ENCODE assay signal across 8 cellular contexts in the genomic region with DNA sequence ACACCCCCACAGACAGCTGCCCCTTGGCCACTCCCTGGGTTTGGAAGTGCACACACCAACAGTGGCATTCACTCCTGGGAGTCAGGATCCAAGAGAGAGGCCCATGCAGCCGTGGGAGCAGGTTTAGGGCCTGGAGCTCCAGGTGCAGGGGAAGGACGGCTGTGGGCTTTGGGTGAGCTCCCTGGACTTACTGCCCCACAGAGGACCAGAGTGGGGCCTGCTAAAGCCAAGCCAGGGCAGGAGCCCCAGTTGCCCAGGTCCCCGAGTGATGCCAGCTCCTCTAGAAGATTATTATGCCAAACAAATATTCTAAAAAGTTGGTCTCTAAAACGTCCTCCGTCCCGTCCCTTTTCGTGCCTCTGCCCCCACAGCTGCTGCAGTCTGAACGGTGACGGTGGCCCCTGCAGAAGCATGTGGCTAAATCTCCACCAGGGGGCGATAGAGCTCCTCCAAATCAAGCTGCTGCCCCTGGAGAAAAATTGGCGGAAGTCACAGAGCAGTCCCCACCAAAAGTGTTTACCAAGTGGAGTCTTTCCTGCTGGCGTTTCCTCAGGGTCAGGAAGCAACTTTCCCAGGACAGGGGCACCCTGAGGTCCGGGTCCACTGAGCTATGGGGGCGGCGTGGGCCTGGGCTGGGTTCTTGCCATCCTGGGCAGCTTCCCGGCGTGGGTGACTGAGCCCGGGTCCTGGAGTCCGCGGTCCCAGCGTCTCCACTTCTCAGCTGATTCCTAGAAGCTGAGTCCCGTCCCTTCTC. TPM values are rescaled to one million over a fixed set of nuclear protein-coding genes. Genes with fewer than 3 reads are reported as not detected.
DNase-seq lines count a peak whose midpoint lies in the region; ATAC-seq and TF ChIP-seq lines count a peak whose summit lies in the region.

No MANE protein-coding gene starts in this region.

- peak overlapping the region; percentile 91 for H3K27ac ChIP-seq in lower lobe of right lung

- peaks cover 60% of the 10 kb centered on the region for H3K4me1 ChIP-seq in lower lobe of right lung

- peak overlapping the region; percentile 88 for H3K4me3 Mint-ChIP-seq in activated CD4-positive, alpha-beta T cell treated with anti-CD3 and anti-CD28 coated beads, Interleukin-2, amount 10 ng/mL, durations not matched to agents 7 days and 5 days

- no peaks in the 10 kb centered on the region for H3K27me3 ChIP-seq in lower lobe of right lung (ENCODE audit: low read depth)

- ATAC-seq in HG03571 (IDR thresholded peaks at IDR 0.05; ENCODE audit: unreplicated experiment) (peak; percentile 39), lower lobe of right lung (peak; percentile 81 to 86), GM21390 (IDR thresholded peaks at IDR 0.05; ENCODE audit: unreplicated experiment) (no peak)

- peaks cover 55% of the 10 kb centered on the region for H3K4me1 Mint-ChIP-seq in activated CD4-positive, alpha-beta T cell treated with anti-CD3 and anti-CD28 coated beads, Interleukin-2, amount 10 ng/mL, durations not matched to agents 7 days and 5 days

- H3K4me3 ChIP-seq in lower lobe of right lung: peak overlapping the region; percentile 71

- no peaks in the 10 kb centered on the region for H3K9me3 ChIP-seq in lower lobe of right lung

- POLR2A ChIA-PET in activated CD4-positive, alpha-beta T cell treated with anti-CD3 and anti-CD28 coated beads, Interleukin-2, amount 10 ng/mL, durations not matched to agents 7 days and 5 days (lab: Charles Lee): interaction anchor here (0.6 to 1.3 kb wide), 5 partner anchors 19 to 88 kb away, joined by 3 to 4 read pairs (median 3); no protein-coding TSS in a partner anchor

- DNase-seq in G401 (ENCODE audit: low spot score) (peak; percentile 95), NCI-H69 (lab: John Stamatoyannopoulos, UW) (peak; percentile 88), dermis blood vessel endothelial cell (peak; percentile 96), lower lobe of right lung (peak; percentile 87)
- peak; percentile 95 for DNase-seq in activated CD4-positive, alpha-beta T cell treated with anti-CD3 and anti-CD28 coated beads, Interleukin-2, amount 10 ng/mL, durations not matched to agents 7 days and 5 days
- DNase-seq in stimulated activated CD4-positive, alpha-beta T cell treated with anti-CD3 and anti-CD28 coated beads, Interleukin-4, amount 100 ng/mL, for 48 hours (ENCODE audit: low read depth in 2 of 2): peak; percentile 85 to 86

- intact Hi-C loops in lower lobe of right lung (cut with DNase I): loop anchor here (10.0 kb wide), 1 partner anchor 61 kb away; no protein-coding TSS in a partner anchor

- H3K27ac Mint-ChIP-seq in activated CD4-positive, alpha-beta T cell treated with anti-CD3 and anti-CD28 coated beads, Interleukin-2, amount 10 ng/mL, durations not matched to agents 7 days and 5 days: peak overlapping the region; percentile 94

- CTCF ChIA-PET in activated CD4-positive, alpha-beta T cell treated with anti-CD3 and anti-CD28 coated beads, Interleukin-2, amount 10 ng/mL, durations not matched to agents 7 days and 5 days (lab: Charles Lee): interaction anchor here (0.6 to 7.9 kb wide), 56 partner anchors 10 to 298 kb away, joined by 3 to 150 read pairs (median 6); partner anchors contain the start of genes ATP5PD, CDR2L, GGA3 and JPT1

- no peaks in the 10 kb centered on the region for H3K27me3 Mint-ChIP-seq in activated CD4-positive, alpha-beta T cell treated with anti-CD3 and anti-CD28 coated beads, Interleukin-2, amount 10 ng/mL, durations not matched to agents 7 days and 5 days

- no peaks in the 10 kb centered on the region for H3K9me3 Mint-ChIP-seq in activated CD4-positive, alpha-beta T cell treated with anti-CD3 and anti-CD28 coated beads, Interleukin-2, amount 10 ng/mL, durations not matched to agents 7 days and 5 days

- H3K36me3 ChIP-seq in lower lobe of right lung: peaks cover 8% of the 10 kb centered on the region

- in situ Hi-C loops in G401 (cut with HindIII; ENCODE audit: low sequenced_read_pairs): no loop called here

- peak; percentile 95 for TF ChIP-seq CTCF in lower lobe of right lung (IDR thresholded peaks at IDR 0.05)

- peaks cover 32% of the 10 kb centered on the region for H3K36me3 Mint-ChIP-seq in activated CD4-positive, alpha-beta T cell treated with anti-CD3 and anti-CD28 coated beads, Interleukin-2, amount 10 ng/mL, durations not matched to agents 7 days and 5 days (ENCODE audit: low read depth)

RNA-seq across cellular contexts. Expression of gene ARMC7, which starts 4.2 kb away (rescaled TPM):
- 10.5 and 13.6 TPM in 2 replicates for total RNA-seq in G401 (2014; rRNA removed; shearing (Covaris generic))
- total RNA-seq in activated CD4-positive, alpha-beta T cell treated with anti-CD3 and anti-CD28 coated beads, Interleukin-2, amount 10 ng/mL, durations not matched to agents 7 days and 5 days: 10 to 100 TPM; 18.5 to 18.8 TPM
- total RNA-seq in dermis blood vessel endothelial cell (3.1 and 3.9 TPM in 2 replicates), lower lobe of right lung (16.7 TPM)

RNA-seq across cellular contexts. Expression of gene NT5C, which starts 17.6 kb away (rescaled TPM):
- total RNA-seq in G401 (2014; rRNA removed; shearing (Covaris generic)): 104 and 142 TPM in 2 replicates
- total RNA-seq in activated CD4-positive, alpha-beta T cell treated with anti-CD3 and anti-CD28 coated beads, Interleukin-2, amount 10 ng/mL, durations not matched to agents 7 days and 5 days: 10 to 100 TPM; 45.2 to 50.4 TPM
- total RNA-seq in dermis blood vessel endothelial cell (48.8 and 51.9 TPM in 2 replicates), lower lobe of right lung (34.9 TPM)

RNA-seq across cellular contexts. Expression of gene SLC16A5, which starts 26.2 kb away (rescaled TPM):
- 11.0 and 25.5 TPM in 2 replicates for total RNA-seq in G401 (2014; rRNA removed; shearing (Covaris generic))
- 10 to 100 TPM; 11.4 to 12.2 TPM for total RNA-seq in activated CD4-positive, alpha-beta T cell treated with anti-CD3 and anti-CD28 coated beads, Interleukin-2, amount 10 ng/mL, durations not matched to agents 7 days and 5 days
- total RNA-seq in dermis blood vessel endothelial cell (11.4 and 17.1 TPM in 2 replicates), lower lobe of right lung (32.3 TPM)

RNA-seq across cellular contexts. Expression of gene JPT1, which starts 40.3 kb away (rescaled TPM):
- 199 and 235 TPM in 2 replicates for total RNA-seq in G401 (2014; rRNA removed; shearing (Covaris generic))
- 100 to 1,000 TPM; 277 to 280 TPM for total RNA-seq in activated CD4-positive, alpha-beta T cell treated with anti-CD3 and anti-CD28 coated beads, Interleukin-2, amount 10 ng/mL, durations not matched to agents 7 days and 5 days
- total RNA-seq in dermis blood vessel endothelial cell (120 and 160 TPM in 2 replicates), lower lobe of right lung (61.1 TPM)
